Comparison of ENCODE assay signal across 20 cellular contexts in genomic region chr5:139118804-139119203, GRCh38.
A peak's percentile ranks its signal among the peaks of the same experiment; 100 is the strongest.
DNase-seq lines count a peak whose midpoint lies in the region; ATAC-seq, FAIRE-seq and TF ChIP-seq lines count a peak whose summit lies in the region.
"Had no signal": no experiment of that assay in that cellular context is flagged by ENCODE, and none has a peak within 500 bp of the region (broad histone marks: within the 10 kb centered on the region; RNA-seq: fewer than 3 reads in every experiment).

No MANE protein-coding gene starts in this region.

- H3K36me3 Mint-ChIP-seq in CD8-positive, alpha-beta T cell = peaks cover 69% of the 10 kb centered on the region

- intact Hi-C loops in CD8-positive, alpha-beta T cell (cut with DNase I, micrococcal nuclease) = no loop called here

- H3K27ac ChIP-seq in cingulate gyrus (ENCODE audit: low read depth, low read length) (peak overlapping the region; percentile 32), temporal lobe (ENCODE audit: low read depth, low read length) (peak overlapping the region; percentile 36)
- no peak overlapping the region for H3K27ac ChIP-seq in CD8-positive, alpha-beta T cell (ENCODE audit: low read depth, low read length)

- DNase-seq in omental fat pad (ENCODE audit: low spot score) (no peak), GM19239 (ENCODE audit: insufficient read length, low spot score) (no peak)
- no peak for DNase-seq in CD8-positive, alpha-beta T cell
- DNase-seq: ACHN; BE2C; C1 segment of cervical spinal cord; CD4-positive, CD25-positive, alpha-beta regulatory T cell; DMS153; DMS79; GDM1; H9; KBM-7 had no signal

- POLR2A ChIA-PET in CD8-positive, alpha-beta T cell (lab: Charles Lee) = no interaction called here

- no peak for TF ChIP-seq CTCF in omental fat pad (IDR thresholded peaks at IDR 0.05)
- TF ChIP-seq CTCF in CD8-positive, alpha-beta T cell (IDR thresholded peaks at IDR 0.05) = no peak

- H3K9me3 ChIP-seq in CD8-positive, alpha-beta T cell (ENCODE audit: low read length) = no peaks in the 10 kb centered on the region
- H3K9me3 ChIP-seq: BE2C had no signal

- H3K27me3 Mint-ChIP-seq in CD8-positive, alpha-beta T cell (ENCODE audit: low read depth) = no peaks in the 10 kb centered on the region
- H3K27me3 Mint-ChIP-seq: CD4-positive, CD25-positive, alpha-beta regulatory T cell; IgD-negative memory B cell had no signal

- ATAC-seq in omental fat pad (ENCODE audit: low FRiP score) (peak; percentile 31), HG02970 (IDR thresholded peaks at IDR 0.05; ENCODE audit: low FRiP score, unreplicated experiment) (no peak), HG02571 (IDR thresholded peaks at IDR 0.05; ENCODE audit: unreplicated experiment) (no peak)
- no peak for ATAC-seq in CD8-positive, alpha-beta T cell
- ATAC-seq: HepG2 had no signal

- no peak overlapping the region for H3K4me3 ChIP-seq in CD8-positive, alpha-beta T cell (ENCODE audit: low read depth, low read length)

- no peak overlapping the region for H3K4me3 Mint-ChIP-seq in CD8-positive, alpha-beta T cell
- H3K4me3 Mint-ChIP-seq: CD4-positive, CD25-positive, alpha-beta regulatory T cell; H9; IgD-negative memory B cell had no signal

- no peaks in the 10 kb centered on the region for H3K27me3 ChIP-seq in CD8-positive, alpha-beta T cell (ENCODE audit: insufficient read depth, low read length)
- H3K27me3 ChIP-seq: BE2C had no signal

- no peak for FAIRE-seq in GM19239 (lab: Jason Lieb, UNC)
- FAIRE-seq: A204.1, H1, HepG2 had no signal

- CTCF ChIA-PET in CD8-positive, alpha-beta T cell (lab: Charles Lee) = no interaction called here

- H3K4me1 ChIP-seq in CD8-positive, alpha-beta T cell (ENCODE audit: insufficient read depth, low read length) = no peaks in the 10 kb centered on the region
- H3K4me1 ChIP-seq: BE2C had no signal

- no peaks in the 10 kb centered on the region for H3K9me3 Mint-ChIP-seq in CD8-positive, alpha-beta T cell
- H3K9me3 Mint-ChIP-seq: CD4-positive, CD25-positive, alpha-beta regulatory T cell; H9; IgD-negative memory B cell had no signal

- H3K4me1 Mint-ChIP-seq in CD8-positive, alpha-beta T cell (ENCODE audit: low read depth) = no peaks in the 10 kb centered on the region
- H3K4me1 Mint-ChIP-seq: IgD-negative memory B cell had no signal

- peaks cover 18% of the 10 kb centered on the region for H3K36me3 ChIP-seq in CD8-positive, alpha-beta T cell (ENCODE audit: insufficient read depth, low read length)

- H3K27ac Mint-ChIP-seq in CD8-positive, alpha-beta T cell = no peak overlapping the region
- H3K27ac Mint-ChIP-seq: H9 had no signal
